ENCODE assay signal across 1 cellular context in genomic region chr5:5421961-5422818, GRCh38.
TF ChIP-seq lines count a peak whose summit lies in the region.

Gene ICE1 (plus strand): TSS chr5:5422677. CDS start chr5:5422916, 239 bp downstream.

TF ChIP-seq in GM12878, 131 proteins besides CTCF, POLR2A, EP300 and RAD21 (continued from another document and continues in another):
- TF ChIP-seq ZNF687 (IDR thresholded peaks at IDR 0.05): peak; percentile 13; the same call in 1 of the 2 replicates
- no peak for TF ChIP-seq FOS (IDR thresholded peaks at IDR 0.05; ENCODE audit: borderline replicate concordance, extremely low read depth, insufficient read length)
- no peak for TF ChIP-seq MEF2A (IDR thresholded peaks at IDR 0.05; ENCODE audit: insufficient read depth, low read depth, low read length)
- peak; percentile 26 for TF ChIP-seq E2F8 (IDR thresholded peaks at IDR 0.05; ENCODE audit: low read depth, partially characterized antibody)
- TF ChIP-seq SP1 (IDR thresholded peaks at IDR 0.05; ENCODE audit: low read depth, low read length): peak; percentile 90
- peak; percentile 50 for TF ChIP-seq SKIL (IDR thresholded peaks at IDR 0.05; ENCODE audit: low read depth, poor library complexity, severe bottlenecking)
- TF ChIP-seq SUZ12 (IDR thresholded peaks at IDR 0.05; ENCODE audit: unreplicated experiment): no peak
- TF ChIP-seq HDAC2 (IDR thresholded peaks at IDR 0.05): no peak
- peak; percentile 95 for TF ChIP-seq NR2F1 (conservative IDR thresholded peaks at IDR 0.05)
- TF ChIP-seq SREBF1 (IDR thresholded peaks at IDR 0.05; ENCODE audit: low read length): peak; percentile 69; the same call in 1 of the 2 replicates
- peak; percentile 98 for TF ChIP-seq MYB (IDR thresholded peaks at IDR 0.05; ENCODE audit: borderline replicate concordance, low read depth, low read length)
- no peak for TF ChIP-seq ZNF274 (IDR thresholded peaks at IDR 0.05; ENCODE audit: insufficient read depth, insufficient read length)
- no peak for TF ChIP-seq ETV6 (conservative IDR thresholded peaks at IDR 0.05 in 1 of 2, IDR thresholded peaks at IDR 0.05 in 1 of 2; ENCODE audit: borderline replicate concordance in 1 of 2, low read depth in 1 of 2)
- TF ChIP-seq NRF1 (conservative IDR thresholded peaks at IDR 0.05; ENCODE audit: low read depth, low read length): no peak
- TF ChIP-seq ZNF592 (IDR thresholded peaks at IDR 0.05): peak; percentile 94
- no peak for TF ChIP-seq REST (IDR thresholded peaks at IDR 0.05; ENCODE audit: low read depth, low read length)
- peak; percentile 90; the same call in 1 of the 2 replicates for TF ChIP-seq SIN3A (IDR thresholded peaks at IDR 0.05; ENCODE audit: low read depth, low read length)
- TF ChIP-seq ELK1 (IDR thresholded peaks at IDR 0.05; ENCODE audit: low read depth, low read length): 0 out of 2 replicates have a peak, but pooled peaks have one; percentile 5
- no peak for TF ChIP-seq SREBF2 (IDR thresholded peaks at IDR 0.05; ENCODE audit: low read length)
- TF ChIP-seq BCL11A (IDR thresholded peaks at IDR 0.05; ENCODE audit: low read depth, low read length): no peak
- no peak for TF ChIP-seq RBBP5 (conservative IDR thresholded peaks at IDR 0.05)
- no peak for TF ChIP-seq NR2C2 (IDR thresholded peaks at IDR 0.05; ENCODE audit: borderline replicate concordance, control insufficient read depth, insufficient read length, low read depth)
- no peak for TF ChIP-seq PRDM15 (CRISPR knock-in tag; IDR thresholded peaks at IDR 0.05)
- no peak; the same call in 1 of the 2 replicates for TF ChIP-seq GABPA (IDR thresholded peaks at IDR 0.05; ENCODE audit: low read depth)
- TF ChIP-seq TARDBP (IDR thresholded peaks at IDR 0.05; ENCODE audit: borderline replicate concordance): peak; percentile 81; the same call in 1 of the 2 replicates
- peak; percentile 33; the same call in 1 of the 2 replicates for TF ChIP-seq MAX (IDR thresholded peaks at IDR 0.05; ENCODE audit: low read depth, low read length)
- TF ChIP-seq USF2 (IDR thresholded peaks at IDR 0.05; ENCODE audit: borderline replicate concordance, low read depth, low read length): no peak; the same call in 1 of the 2 replicates
